ENCODE assay signal across 20 cellular contexts in genomic region chr3:9254764-9255163, GRCh38. TPM values are rescaled to one million over a fixed set of nuclear protein-coding genes. Genes with fewer than 3 reads are reported as not detected.
DNase-seq lines count a peak whose midpoint lies in the region; TF ChIP-seq lines count a peak whose summit lies in the region.
"Had no signal": no experiment of that assay in that cellular context is flagged by ENCODE, and none has a peak within 500 bp of the region (broad histone marks: within the 10 kb centered on the region; RNA-seq: fewer than 3 reads in every experiment).

No MANE protein-coding gene starts in this region.

- POLR2A ChIA-PET in HEK293 (lab: Yijun Ruan, JAX): no interaction called here

- H3K36me3 Mint-ChIP-seq in mesothelial cell of epicardium: no peaks in the 10 kb centered on the region
- H3K36me3 Mint-ChIP-seq: CD8-positive, alpha-beta T cell had no signal

- peaks cover 4% of the 10 kb centered on the region for H3K9me3 Mint-ChIP-seq in mesothelial cell of epicardium
- H3K9me3 Mint-ChIP-seq: CD4-positive, alpha-beta T cell had no signal

- peaks cover 32% of the 10 kb centered on the region for H3K4me1 Mint-ChIP-seq in mesothelial cell of epicardium

- no peak overlapping the region for H3K4me3 ChIP-seq in HEK293 (ENCODE audit: low read depth, low read length)
- H3K4me3 ChIP-seq: BLaER1 treated with 17β-estradiol and CSF1 and Interleukin-3, amounts not matched to agents 10 nM and 100 nM; GM12878 had no signal

- DNase-seq in mesothelial cell of epicardium (ENCODE audit: low spot score in 2 of 2, unreplicated experiment in 2 of 2) (no peak), epidermal melanocyte (ENCODE audit: insufficient read length, low spot score) (no peak), pons (ENCODE audit: low spot score) (no peak), COR-L47 (lab: John Stamatoyannopoulos, UW) (no peak)
- DNase-seq: 8988T; ACHN; BE2C; CD4-positive, alpha-beta T cell; CD8-positive, alpha-beta T cell; DMS 273 treated with DMSO at 0.1 percent for 48 hours; DMS153; DMS53; DMS79; DND-41; EL; GDM1 had no signal

- H3K27me3 Mint-ChIP-seq in mesothelial cell of epicardium (ENCODE audit: low read depth): no peaks in the 10 kb centered on the region

- H3K4me1 ChIP-seq in HEK293 (ENCODE audit: control insufficient read depth, insufficient read depth, low read length): peaks cover 3% of the 10 kb centered on the region; the same call in 1 of the 2 replicates
- H3K4me1 ChIP-seq: BE2C had no signal

- CTCF ChIA-PET in HEK293 (lab: Yijun Ruan, JAX): no interaction called here

- H3K27ac Mint-ChIP-seq in mesothelial cell of epicardium: peak overlapping the region; percentile 91
- H3K27ac Mint-ChIP-seq: CD4-positive, alpha-beta T cell; CD8-positive, alpha-beta T cell had no signal

- no peak for TF ChIP-seq CTCF in HEK293 (tag by site-specific recombination; IDR thresholded peaks at IDR 0.05)
- no peak for TF ChIP-seq CTCF in mesothelial cell of epicardium (IDR thresholded peaks at IDR 0.05; ENCODE audit: unreplicated experiment)

- no peaks in the 10 kb centered on the region for H3K36me3 ChIP-seq in HEK293 (ENCODE audit: control insufficient read depth in 2 of 2, insufficient read depth in 1 of 2, low read length in 2 of 2)
- H3K36me3 ChIP-seq: BE2C; BLaER1 treated with 17β-estradiol and CSF1 and Interleukin-3, amounts not matched to agents 10 nM and 100 nM had no signal

- H3K27ac ChIP-seq in HEK293 (ENCODE audit: extremely low read depth, low read depth, low read length): no peak overlapping the region
- H3K27ac ChIP-seq: BLaER1 treated with 17β-estradiol and CSF1 and Interleukin-3, amounts not matched to agents 10 nM and 100 nM; C4-2B had no signal

- no peak overlapping the region for H3K4me3 Mint-ChIP-seq in mesothelial cell of epicardium
- H3K4me3 Mint-ChIP-seq: CD4-positive, alpha-beta T cell; CD8-positive, alpha-beta T cell had no signal

- no peaks in the 10 kb centered on the region for H3K9me3 ChIP-seq in HEK293 (ENCODE audit: control insufficient read depth, insufficient read depth, low read depth, low read length)
- H3K9me3 ChIP-seq: BE2C had no signal

TF ChIP-seq in HEK293, 187 proteins besides CTCF, POLR2A, EP300 and RAD21:
- TF ChIP-seq PRDM1 (tag by site-specific recombination; IDR thresholded peaks at IDR 0.05) (peak; percentile 92), HOXC10 (CRISPR knock-in tag; IDR thresholded peaks at IDR 0.05) (no peak), ZNF776 (tag by site-specific recombination; IDR thresholded peaks at IDR 0.05; ENCODE audit: borderline replicate concordance) (no peak), ZNF830 (tag by site-specific recombination; IDR thresholded peaks at IDR 0.05; ENCODE audit: low read depth) (no peak), ZNF704 (tag by site-specific recombination; IDR thresholded peaks at IDR 0.05) (no peak), ZBTB26 (tag by site-specific recombination; optimal IDR thresholded peaks at IDR 0.05) (no peak), ZNF366 (tag by site-specific recombination; conservative IDR thresholded peaks at IDR 0.05) (peak; percentile 85), ZNF148 (tag by site-specific recombination; IDR thresholded peaks at IDR 0.05; ENCODE audit: borderline replicate concordance) (no peak), ZNF837 (tag by site-specific recombination; IDR thresholded peaks at IDR 0.05) (no peak)

RNA-seq across cellular contexts. Expression of gene SRGAP3, which starts 5.3 kb away (rescaled TPM):
- total RNA-seq in mesothelial cell of epicardium: 61.3 to 68.6 TPM (median 65.6 TPM) in 3 replicates
